ENCODE assay signal across 19 cellular contexts in genomic region chr4:57369446-57369845, GRCh38.
DNase-seq lines count a peak whose midpoint lies in the region; ATAC-seq, FAIRE-seq and TF ChIP-seq lines count a peak whose summit lies in the region.
"Had no signal": no experiment of that assay in that cellular context is flagged by ENCODE, and none has a peak within 500 bp of the region (broad histone marks: within the 10 kb centered on the region; RNA-seq: fewer than 3 reads in every experiment).

No MANE protein-coding gene starts in this region.

- FAIRE-seq in astrocyte (lab: Jason Lieb, UNC), result no peak
- FAIRE-seq: GM12878, HTR-8/SVneo had no signal

- in situ Hi-C loops in GM23248 (cut with MboI), result no loop called here

- peaks cover 27% of the 10 kb centered on the region for H3K4me1 ChIP-seq in GM23248 (ENCODE audit: insufficient read depth)
- peaks cover 9% of the 10 kb centered on the region for H3K4me1 ChIP-seq in astrocyte (ENCODE audit: insufficient read depth, low read length)
- H3K4me1 ChIP-seq in BE2C, result no peaks in the 10 kb centered on the region
- H3K4me1 ChIP-seq: BLaER1 treated with 17β-estradiol and CSF1 and Interleukin-3, amounts not matched to agents 10 nM and 100 nM had no signal

- H3K27me3 ChIP-seq in GM23248 (replicated peaks; ENCODE audit: insufficient read depth) (no peaks in the 10 kb centered on the region), astrocyte (ENCODE audit: insufficient read depth, low read length) (no peaks in the 10 kb centered on the region), BE2C (no peaks in the 10 kb centered on the region)
- H3K27me3 ChIP-seq: BLaER1 treated with 17β-estradiol and CSF1 and Interleukin-3, amounts not matched to agents 10 nM and 100 nM had no signal

- H3F3A ChIP-seq in GM23248 (ENCODE audit: insufficient read depth), result no peaks in the 10 kb centered on the region

- H3K27me3 Mint-ChIP-seq in astrocyte (ENCODE audit: low read depth, unreplicated experiment), result no peaks in the 10 kb centered on the region
- H3K27me3 Mint-ChIP-seq: IgD-negative memory B cell had no signal

- WGBS in GM23248 (ENCODE audit: low coverage in 1 of 2, low lambda C conversion rate in 2 of 2, missing lambda C conversion rate in 2 of 2), 2 experiments, result 71 to 79% methylated on average over 1 of the region's 1 CpG

- no peak for ATAC-seq in stimulated activated effector memory CD8-positive, alpha-beta T cell treated with anti-CD3 and anti-CD28 coated beads, Interleukin-12 subunit alpha, Interleukin-12 subunit beta, amount 100 ng/mL, for 72 hours
- ATAC-seq: CD8-positive, alpha-beta T cell; GM12878 had no signal

- no peaks in the 10 kb centered on the region for H4K20me1 ChIP-seq in GM23248 (ENCODE audit: insufficient read depth)
- no peaks in the 10 kb centered on the region for H4K20me1 ChIP-seq in astrocyte (ENCODE audit: insufficient read depth, low read length)
- H4K20me1 ChIP-seq: BLaER1 treated with 17β-estradiol and CSF1 and Interleukin-3, amounts not matched to agents 10 nM and 100 nM had no signal

- no peak overlapping the region for H3K4me3 Mint-ChIP-seq in astrocyte (ENCODE audit: unreplicated experiment)
- no peak overlapping the region for H3K4me3 Mint-ChIP-seq in stimulated activated effector memory CD8-positive, alpha-beta T cell treated with anti-CD3 and anti-CD28 coated beads, Interleukin-12 subunit alpha, Interleukin-12 subunit beta, amount 100 ng/mL, for 72 hours
- H3K4me3 Mint-ChIP-seq: CD8-positive, alpha-beta T cell; IgD-negative memory B cell had no signal

- peak; percentile 48 for DNase-seq in GM23248
- DNase-seq in NCI-H226, result peak; percentile 71
- peak; percentile 59 for DNase-seq in astrocyte (ENCODE audit: low read depth)
- DNase-seq in iris pigment epithelial cell (ENCODE audit: low read depth), result peak; percentile 4
- no peak for DNase-seq in HK-2 (ENCODE audit: unreplicated experiment)
- DNase-seq in BE2C, result no peak
- DNase-seq in stimulated activated effector memory CD8-positive, alpha-beta T cell treated with anti-CD3 and anti-CD28 coated beads, Interleukin-12 subunit alpha, Interleukin-12 subunit beta, amount 100 ng/mL, for 72 hours (ENCODE audit: low spot score in 2 of 2), result no peak
- DNase-seq in superior temporal gyrus (ENCODE audit: extremely low spot score), result no peak
- DNase-seq: 8988T; Calu3; CD8-positive, alpha-beta T cell; DMS79 treated with DMSO at 0.1 percent for 48 hours; GF-D8; HCEC 1CT had no signal

- H3K36me3 ChIP-seq in GM23248 (ENCODE audit: low read depth), result no peaks in the 10 kb centered on the region
- no peaks in the 10 kb centered on the region for H3K36me3 ChIP-seq in astrocyte (ENCODE audit: insufficient read depth, low read length)
- H3K36me3 ChIP-seq in BE2C, result no peaks in the 10 kb centered on the region
- H3K36me3 ChIP-seq: BLaER1 treated with 17β-estradiol and CSF1 and Interleukin-3, amounts not matched to agents 10 nM and 100 nM had no signal

- H2AFZ ChIP-seq in GM23248 (no peak overlapping the region), astrocyte (ENCODE audit: low read depth, low read length) (no peak overlapping the region)

- H3K9me2 ChIP-seq in GM23248 (ENCODE audit: insufficient read depth), result no peaks in the 10 kb centered on the region

- no peak overlapping the region for H3K27ac ChIP-seq in GM23248
- H3K27ac ChIP-seq in astrocyte (ENCODE audit: low read depth, low read length), result no peak overlapping the region
- H3K27ac ChIP-seq: BLaER1 treated with 17β-estradiol and CSF1 and Interleukin-3, amounts not matched to agents 10 nM and 100 nM; HL-60 had no signal

- peaks cover 1% of the 10 kb centered on the region for H3K9me3 Mint-ChIP-seq in astrocyte (ENCODE audit: unreplicated experiment)
- peaks cover 6% of the 10 kb centered on the region for H3K9me3 Mint-ChIP-seq in stimulated activated effector memory CD8-positive, alpha-beta T cell treated with anti-CD3 and anti-CD28 coated beads, Interleukin-12 subunit alpha, Interleukin-12 subunit beta, amount 100 ng/mL, for 72 hours
- H3K9me3 Mint-ChIP-seq: CD8-positive, alpha-beta T cell; IgD-negative memory B cell had no signal

- peaks cover 18% of the 10 kb centered on the region for H3K4me1 Mint-ChIP-seq in astrocyte (ENCODE audit: low read depth, unreplicated experiment)
- H3K4me1 Mint-ChIP-seq in stimulated activated effector memory CD8-positive, alpha-beta T cell treated with anti-CD3 and anti-CD28 coated beads, Interleukin-12 subunit alpha, Interleukin-12 subunit beta, amount 100 ng/mL, for 72 hours, result no peaks in the 10 kb centered on the region
- H3K4me1 Mint-ChIP-seq: IgD-negative memory B cell had no signal

- no peaks in the 10 kb centered on the region for H3K36me3 Mint-ChIP-seq in astrocyte (ENCODE audit: low read depth, unreplicated experiment)
- no peaks in the 10 kb centered on the region for H3K36me3 Mint-ChIP-seq in stimulated activated effector memory CD8-positive, alpha-beta T cell treated with anti-CD3 and anti-CD28 coated beads, Interleukin-12 subunit alpha, Interleukin-12 subunit beta, amount 100 ng/mL, for 72 hours
- H3K36me3 Mint-ChIP-seq: CD8-positive, alpha-beta T cell; IgD-negative memory B cell had no signal

- H3K79me2 ChIP-seq in GM23248 (ENCODE audit: insufficient read depth), result no peaks in the 10 kb centered on the region
- no peaks in the 10 kb centered on the region for H3K79me2 ChIP-seq in astrocyte (ENCODE audit: insufficient read depth, low read length)

- no peak overlapping the region for H3K4me3 ChIP-seq in GM23248
- H3K4me3 ChIP-seq in astrocyte (ENCODE audit: insufficient read depth, low read depth, low read length), result no peak overlapping the region
- H3K4me3 ChIP-seq in BE2C (ENCODE audit: low read depth, low read length), result no peak overlapping the region
- H3K4me3 ChIP-seq: BLaER1 treated with 17β-estradiol and CSF1 and Interleukin-3, amounts not matched to agents 10 nM and 100 nM; GM12878 had no signal

- no peak overlapping the region for H3K4me2 ChIP-seq in GM23248 (ENCODE audit: unreplicated experiment)
- H3K4me2 ChIP-seq in astrocyte (ENCODE audit: low read length), result no peak overlapping the region
- H3K4me2 ChIP-seq: BLaER1 treated with 17β-estradiol and CSF1 and Interleukin-3, amounts not matched to agents 10 nM and 100 nM had no signal

- H3K27ac Mint-ChIP-seq in astrocyte (ENCODE audit: unreplicated experiment), result no peak overlapping the region
- no peak overlapping the region for H3K27ac Mint-ChIP-seq in stimulated activated effector memory CD8-positive, alpha-beta T cell treated with anti-CD3 and anti-CD28 coated beads, Interleukin-12 subunit alpha, Interleukin-12 subunit beta, amount 100 ng/mL, for 72 hours
- H3K27ac Mint-ChIP-seq: CD8-positive, alpha-beta T cell; IgD-negative memory B cell had no signal

- H3K9ac ChIP-seq in GM23248 (no peak overlapping the region), astrocyte (ENCODE audit: low read length) (no peak overlapping the region)
- H3K9ac ChIP-seq: BLaER1 treated with 17β-estradiol and CSF1 and Interleukin-3, amounts not matched to agents 10 nM and 100 nM had no signal

- TF ChIP-seq CTCF in astrocyte (IDR thresholded peaks at IDR 0.05; ENCODE audit: insufficient read depth, low read depth, low read length) (no peak), BE2C (IDR thresholded peaks at IDR 0.05; ENCODE audit: low read depth, low read length) (no peak)

- H3K9me3 ChIP-seq in GM23248 (ENCODE audit: low read depth) (no peaks in the 10 kb centered on the region), astrocyte (ENCODE audit: insufficient read depth, low read depth, low read length) (no peaks in the 10 kb centered on the region), BE2C (no peaks in the 10 kb centered on the region)

Comparison
In these comparisons a context has a peak if more than half of its experiments do, and no peak if none do; other contexts are left out.
1. DNase-seq: peak in GM23248 (single experiment), NCI-H226 (single experiment), astrocyte (single experiment) and iris pigment epithelial cell (single experiment); none in HK-2 (single experiment), BE2C (single experiment), stimulated activated effector memory CD8-positive, alpha-beta T cell treated with anti-CD3 and anti-CD28 coated beads, Interleukin-12 subunit alpha, Interleukin-12 subunit beta, amount 100 ng/mL, for 72 hours (0 of 2) and superior temporal gyrus (single experiment).